ENCODE assay signal across 8 cellular contexts in the genomic region with DNA sequence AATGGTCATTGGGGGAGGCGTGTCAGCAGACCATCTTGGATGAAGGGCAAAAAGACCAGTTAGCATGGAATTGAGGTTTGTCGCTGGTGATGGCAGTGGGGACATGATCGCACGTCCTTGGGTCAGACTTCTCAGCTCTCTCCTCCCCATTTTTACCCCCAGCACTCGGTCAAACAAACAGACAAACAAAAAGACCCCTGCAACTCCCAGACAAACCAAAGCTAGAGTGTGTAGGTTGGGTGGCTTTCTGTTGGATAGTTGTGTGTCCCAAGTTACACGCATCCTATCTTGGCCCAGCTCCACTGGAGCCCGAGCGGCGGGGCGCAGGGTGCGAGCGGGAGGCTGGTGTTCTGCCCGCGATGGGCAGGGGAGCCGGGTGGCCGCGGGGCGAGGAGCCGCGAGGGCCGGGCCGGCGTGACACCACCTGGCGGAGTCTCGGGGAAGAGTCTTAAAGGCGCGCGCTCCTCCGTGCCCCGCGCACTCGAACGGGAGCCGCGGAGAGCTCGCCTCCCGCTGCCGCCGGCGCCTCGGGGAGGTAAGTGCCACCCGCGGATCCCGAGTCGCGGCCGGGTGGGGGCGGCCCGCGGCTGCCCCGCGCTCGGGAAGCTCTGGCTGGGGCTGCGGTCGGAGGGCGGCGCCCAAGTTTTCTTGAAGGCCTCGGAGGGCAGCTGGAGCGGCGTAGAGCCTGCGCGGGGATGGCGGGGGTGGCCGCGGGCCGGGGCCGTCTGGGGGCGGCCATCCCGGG. TPM values are rescaled to one million over a fixed set of nuclear protein-coding genes. Genes with fewer than 3 reads are reported as not detected.
DNase-seq lines count a peak whose midpoint lies in the region; ATAC-seq, FAIRE-seq and TF ChIP-seq lines count a peak whose summit lies in the region.

No MANE protein-coding gene starts in this region.

- H3K4me3 Mint-ChIP-seq in astrocyte (ENCODE audit: unreplicated experiment), result peak overlapping the region; percentile 61
- H3K4me3 Mint-ChIP-seq in activated T-helper 1 cell treated with anti-CD3 and anti-CD28 coated beads, Interleukin-12 subunit alpha, Interleukin-12 subunit beta, Interleukin-2, Interleukin-4 antibody, amounts not matched to agents 30 ng/mL and 10 ng/mL and 1 ng/mL, durations not matched to agents 14 hours and 24 hours and 36 hours, result no peak overlapping the region

- TF ChIP-seq EP300 in stomach (IDR thresholded peaks at IDR 0.05), result no peak

- H3K9me3 Mint-ChIP-seq in astrocyte (ENCODE audit: unreplicated experiment), result no peaks in the 10 kb centered on the region
- H3K9me3 Mint-ChIP-seq in activated T-helper 1 cell treated with anti-CD3 and anti-CD28 coated beads, Interleukin-12 subunit alpha, Interleukin-12 subunit beta, Interleukin-2, Interleukin-4 antibody, amounts not matched to agents 30 ng/mL and 10 ng/mL and 1 ng/mL, durations not matched to agents 14 hours and 24 hours and 36 hours, result peaks cover 3% of the 10 kb centered on the region

- H3K27ac ChIP-seq in astrocyte (ENCODE audit: low read depth, low read length), result no peak overlapping the region
- H3K27ac ChIP-seq in stomach, result peak overlapping the region in 2 of 5 donors; percentile 14 to 65

- H3K27me3 Mint-ChIP-seq in astrocyte (ENCODE audit: low read depth, unreplicated experiment), result peaks cover 43% of the 10 kb centered on the region
- H3K27me3 Mint-ChIP-seq in activated T-helper 1 cell treated with anti-CD3 and anti-CD28 coated beads, Interleukin-12 subunit alpha, Interleukin-12 subunit beta, Interleukin-2, Interleukin-4 antibody, amounts not matched to agents 30 ng/mL and 10 ng/mL and 1 ng/mL, durations not matched to agents 14 hours and 24 hours and 36 hours (ENCODE audit: insufficient read depth), result peaks cover 66% of the 10 kb centered on the region

- peak overlapping the region; percentile 47 for H2AFZ ChIP-seq in astrocyte (ENCODE audit: low read depth, low read length)

- no peaks in the 10 kb centered on the region for H3K36me3 Mint-ChIP-seq in astrocyte (ENCODE audit: low read depth, unreplicated experiment)
- H3K36me3 Mint-ChIP-seq in activated T-helper 1 cell treated with anti-CD3 and anti-CD28 coated beads, Interleukin-12 subunit alpha, Interleukin-12 subunit beta, Interleukin-2, Interleukin-4 antibody, amounts not matched to agents 30 ng/mL and 10 ng/mL and 1 ng/mL, durations not matched to agents 14 hours and 24 hours and 36 hours (ENCODE audit: low read depth), result peaks cover 2% of the 10 kb centered on the region

- TF ChIP-seq CTCF in astrocyte (IDR thresholded peaks at IDR 0.05; ENCODE audit: insufficient read depth, low read depth, low read length) (no peak), stomach (IDR thresholded peaks at IDR 0.05) (peak in 3 of 7 experiments; percentile 12 to 41 (median 20))

- H3K36me3 ChIP-seq in astrocyte (ENCODE audit: insufficient read depth, low read length) (no peaks in the 10 kb centered on the region), stomach (no peaks in the 10 kb centered on the region)

- in situ Hi-C loops in ACHN (cut with HindIII; ENCODE audit: low pct_ligation_motif_present, low pct_unique_long_range_greater_than_20kb, low sequenced_read_pairs), result no loop called here

- peak overlapping the region; percentile 76 for H3K4me2 ChIP-seq in astrocyte (ENCODE audit: low read length)

- WGBS in stomach, 5 donors, result 3 to 14% (median 4%) methylated on average over 21 to 69 of the region's 69 CpGs

- H3K4me1 Mint-ChIP-seq in astrocyte (ENCODE audit: low read depth, unreplicated experiment), result peaks cover 2% of the 10 kb centered on the region
- H3K4me1 Mint-ChIP-seq in activated T-helper 1 cell treated with anti-CD3 and anti-CD28 coated beads, Interleukin-12 subunit alpha, Interleukin-12 subunit beta, Interleukin-2, Interleukin-4 antibody, amounts not matched to agents 30 ng/mL and 10 ng/mL and 1 ng/mL, durations not matched to agents 14 hours and 24 hours and 36 hours (ENCODE audit: low read depth), result no peaks in the 10 kb centered on the region

- H3K4me1 ChIP-seq in astrocyte (ENCODE audit: insufficient read depth, low read length) (peaks cover 3% of the 10 kb centered on the region), stomach (peaks cover 14 to 38% (median 25%) of the 10 kb centered on the region in 4 donors)

- H3K9me3 ChIP-seq in astrocyte (ENCODE audit: insufficient read depth, low read depth, low read length), result no peaks in the 10 kb centered on the region
- no peaks in the 10 kb centered on the region for H3K9me3 ChIP-seq in stomach

- intact Hi-C loops in left colon (cut with DNase I, micrococcal nuclease), result no loop called here
- intact Hi-C loops in stomach (cut with DNase I; ENCODE audit: low total_unique reads), result no loop called here
- intact Hi-C loops in activated T-helper 1 cell treated with anti-CD3 and anti-CD28 coated beads, Interleukin-12 subunit alpha, Interleukin-12 subunit beta, Interleukin-2, Interleukin-4 antibody, amounts not matched to agents 30 ng/mL and 10 ng/mL and 1 ng/mL, durations not matched to agents 14 hours and 24 hours and 36 hours (cut with micrococcal nuclease), result no loop called here

- H3K79me2 ChIP-seq in astrocyte (ENCODE audit: insufficient read depth, low read length), result no peaks in the 10 kb centered on the region

- no peak for TF ChIP-seq POLR2A in stomach (IDR thresholded peaks at IDR 0.05)

- FAIRE-seq in astrocyte (lab: Jason Lieb, UNC), result no peak

- peak overlapping the region; percentile 23 for H3K4me3 ChIP-seq in astrocyte (ENCODE audit: insufficient read depth, low read depth, low read length)
- H3K4me3 ChIP-seq in stomach, result peak overlapping the region; percentile 48 to 63 (median 54)

- ATAC-seq in HG02588 (IDR thresholded peaks at IDR 0.05; ENCODE audit: unreplicated experiment) (peak; percentile 45), left colon (peak; percentile 62), HG03457 (IDR thresholded peaks at IDR 0.05; ENCODE audit: unreplicated experiment) (no peak)

- no peak overlapping the region for H3K9ac ChIP-seq in astrocyte (ENCODE audit: low read length)

- H4K20me1 ChIP-seq in astrocyte (ENCODE audit: insufficient read depth, low read length), result no peaks in the 10 kb centered on the region

- DNase-seq in ACHN (peak; percentile 17), astrocyte (ENCODE audit: low read depth) (peak; percentile 3), left colon (peak in 1 of 2 donors; percentile 36), stomach (no peak), NCI-H2196 (lab: John Stamatoyannopoulos, UW; ENCODE audit: unreplicated experiment) (no peak)
- no peak for DNase-seq in activated T-helper 1 cell treated with anti-CD3 and anti-CD28 coated beads, Interleukin-12 subunit alpha, Interleukin-12 subunit beta, Interleukin-2, Interleukin-4 antibody, amounts not matched to agents 30 ng/mL and 10 ng/mL and 1 ng/mL, durations not matched to agents 14 hours and 24 hours and 36 hours (ENCODE audit: low spot score)

- H3K27ac Mint-ChIP-seq in astrocyte (ENCODE audit: unreplicated experiment), result no peak overlapping the region
- no peak overlapping the region for H3K27ac Mint-ChIP-seq in activated T-helper 1 cell treated with anti-CD3 and anti-CD28 coated beads, Interleukin-12 subunit alpha, Interleukin-12 subunit beta, Interleukin-2, Interleukin-4 antibody, amounts not matched to agents 30 ng/mL and 10 ng/mL and 1 ng/mL, durations not matched to agents 14 hours and 24 hours and 36 hours

- peaks cover 27% of the 10 kb centered on the region for H3K27me3 ChIP-seq in astrocyte (ENCODE audit: insufficient read depth, low read length)
- peaks cover 0 to 72% (median 42%) of the 10 kb centered on the region in 3 donors for H3K27me3 ChIP-seq in stomach

RNA-seq across cellular contexts. Expression of a gene that starts 18.5 kb away (rescaled TPM):
- 8.6 and 9.8 TPM in 2 replicates for total RNA-seq in astrocyte
- total RNA-seq in left colon, result 1 to 10 TPM; 3.2 to 7.4 TPM
- 10 to 100 TPM in 2 of 5 donors, 1 to 10 TPM in 3; 5.8 to 56.2 (median 9.0) TPM for total RNA-seq in stomach
- polyA plus RNA-seq in stomach, result 10 to 100 TPM in 1 of 3 donors, 1 to 10 TPM in 2; 2.9 to 16.6 (median 3.3) TPM
- total RNA-seq in activated T-helper 1 cell treated with anti-CD3 and anti-CD28 coated beads, Interleukin-12 subunit alpha, Interleukin-12 subunit beta, Interleukin-2, Interleukin-4 antibody, amounts not matched to agents 30 ng/mL and 10 ng/mL and 1 ng/mL, durations not matched to agents 14 hours and 24 hours and 36 hours, result 0.34 and 0.44 TPM in 2 replicates

RNA-seq across cellular contexts. Expression of a gene that starts 37.3 kb away (rescaled TPM):
- total RNA-seq in astrocyte (0.30 TPM in 1 of 2 replicates, not detected in the other), left colon (1 to 10 TPM; 3.2 to 4.9 TPM), stomach (10 to 100 TPM in 2 of 5 donors, 1 to 10 TPM in 2, not detected in 1; 5.1 to 29.8 (median 13.2) TPM)
- polyA plus RNA-seq in stomach, result 1 to 10 TPM in 2 of 3 donors, under 1 TPM in 1; 0.90 to 3.4 (median 2.9) TPM
- total RNA-seq in activated T-helper 1 cell treated with anti-CD3 and anti-CD28 coated beads, Interleukin-12 subunit alpha, Interleukin-12 subunit beta, Interleukin-2, Interleukin-4 antibody, amounts not matched to agents 30 ng/mL and 10 ng/mL and 1 ng/mL, durations not matched to agents 14 hours and 24 hours and 36 hours, result 30.5 and 33.6 TPM in 2 replicates

Comparison
In these comparisons a context has a peak if more than half of its experiments do, and no peak if none do; other contexts are left out.
1. DNase-seq: peak in ACHN (single experiment) and astrocyte (single experiment); none in stomach (single experiment), activated T-helper 1 cell treated with anti-CD3 and anti-CD28 coated beads, Interleukin-12 subunit alpha, Interleukin-12 subunit beta, Interleukin-2, Interleukin-4 antibody, amounts not matched to agents 30 ng/mL and 10 ng/mL and 1 ng/mL, durations not matched to agents 14 hours and 24 hours and 36 hours (single experiment) and NCI-H2196 (single experiment).